8 cellular contexts compared by ENCODE assay signal in the genomic region with DNA sequence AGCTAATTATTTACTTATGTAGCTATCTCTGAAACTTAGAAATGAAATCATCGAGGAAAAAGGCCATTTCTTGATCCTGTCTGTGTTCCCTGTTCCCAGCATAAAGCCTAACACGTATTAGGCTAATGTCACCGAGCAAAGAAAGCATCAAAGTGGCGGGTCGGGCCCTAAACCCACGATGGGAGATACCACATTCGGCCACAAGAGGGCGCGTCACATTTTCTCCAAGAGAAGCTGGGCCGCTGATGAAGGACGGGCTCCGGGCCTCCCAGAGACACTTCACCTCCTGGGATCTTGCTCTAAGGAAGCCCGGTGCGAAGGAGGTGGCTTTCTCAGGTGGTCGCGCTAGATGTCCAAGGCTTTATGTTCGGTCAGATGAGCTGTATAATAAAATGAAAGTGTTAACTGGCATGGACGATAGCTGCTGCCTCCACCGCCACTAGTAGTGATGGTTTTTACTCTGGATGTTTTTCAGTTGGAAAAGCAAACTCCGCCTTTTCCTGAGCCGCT. TPM values are rescaled to one million over a fixed set of nuclear protein-coding genes. Genes with fewer than 3 reads are reported as not detected.
DNase-seq lines count a peak whose midpoint lies in the region; ATAC-seq and TF ChIP-seq lines count a peak whose summit lies in the region.

No MANE protein-coding gene starts in this region.

- H3K27me3 Mint-ChIP-seq in activated CD4-positive, alpha-beta T cell treated with anti-CD3 and anti-CD28 coated beads, Interleukin-2, amount 10 ng/mL, durations not matched to agents 24 days and 14 days, result no peaks in the 10 kb centered on the region
- H3K27me3 Mint-ChIP-seq in dendritic cell treated with granulocyte-macrophage colony-stimulating factor and Interleukin-4, amounts not matched to agents 40 ng/mL and 50 ng/mL, for 4 days, result peaks cover 10% of the 10 kb centered on the region

- intact Hi-C loops in activated CD4-positive, alpha-beta T cell treated with anti-CD3 and anti-CD28 coated beads, Interleukin-2, amount 10 ng/mL, durations not matched to agents 24 days and 14 days (cut with micrococcal nuclease), result loop anchor here (1.0 to 2.0 kb wide), 4 partner anchors 37 to 203 kb away; partner anchors contain the start of gene ITGA3
- intact Hi-C loops in dendritic cell treated with granulocyte-macrophage colony-stimulating factor and Interleukin-4, amounts not matched to agents 40 ng/mL and 50 ng/mL, for 4 days (cut with micrococcal nuclease), result loop anchor here (10.0 kb wide), 2 partner anchors 61 to 201 kb away; partner anchors contain the start of gene PPP1R9B

- H3K9me2 ChIP-seq in DOHH2 (replicated peaks; ENCODE audit: control insufficient read depth, low read length), result no peaks in the 10 kb centered on the region

- peak overlapping the region; percentile 46 for H3K27ac ChIP-seq in DOHH2 (ENCODE audit: low read depth, low read length)

- peak overlapping the region; percentile 99 for H3K4me2 ChIP-seq in DOHH2 (ENCODE audit: low read length)

- H3K27ac Mint-ChIP-seq in activated CD4-positive, alpha-beta T cell treated with anti-CD3 and anti-CD28 coated beads, Interleukin-2, amount 10 ng/mL, durations not matched to agents 24 days and 14 days, result peak overlapping the region; percentile 93
- H3K27ac Mint-ChIP-seq in dendritic cell treated with granulocyte-macrophage colony-stimulating factor and Interleukin-4, amounts not matched to agents 40 ng/mL and 50 ng/mL, for 4 days, result peak overlapping the region; percentile 93

- H3K9me3 Mint-ChIP-seq in activated CD4-positive, alpha-beta T cell treated with anti-CD3 and anti-CD28 coated beads, Interleukin-2, amount 10 ng/mL, durations not matched to agents 24 days and 14 days, result no peaks in the 10 kb centered on the region
- H3K9me3 Mint-ChIP-seq in dendritic cell treated with granulocyte-macrophage colony-stimulating factor and Interleukin-4, amounts not matched to agents 40 ng/mL and 50 ng/mL, for 4 days, result no peaks in the 10 kb centered on the region

- peak overlapping the region; percentile 83 for H3K4me3 ChIP-seq in DOHH2 (ENCODE audit: low read length)

- H3K4me3 Mint-ChIP-seq in activated CD4-positive, alpha-beta T cell treated with anti-CD3 and anti-CD28 coated beads, Interleukin-2, amount 10 ng/mL, durations not matched to agents 24 days and 14 days, result peak overlapping the region; percentile 89
- H3K4me3 Mint-ChIP-seq in dendritic cell treated with granulocyte-macrophage colony-stimulating factor and Interleukin-4, amounts not matched to agents 40 ng/mL and 50 ng/mL, for 4 days, result peak overlapping the region; percentile 93

- peak; percentile 37 for ATAC-seq in HG03342 (IDR thresholded peaks at IDR 0.05; ENCODE audit: unreplicated experiment)
- peak; percentile 75 for ATAC-seq in left lobe of liver
- no peak for ATAC-seq in HG02970 (IDR thresholded peaks at IDR 0.05; ENCODE audit: low FRiP score, unreplicated experiment)

- DNase-seq in NCI-H510A treated with DMSO at 0.1 percent for 48 hours (lab: John Stamatoyannopoulos, UW) (peak; percentile 96), left lobe of liver (ENCODE audit: low spot score) (peak; percentile 89)
- peak; percentile 96 for DNase-seq in activated CD4-positive, alpha-beta T cell treated with anti-CD3 and anti-CD28 coated beads, Interleukin-2, amount 10 ng/mL, durations not matched to agents 24 days and 14 days
- DNase-seq in stimulated activated CD4-positive, alpha-beta T cell treated with anti-CD3 and anti-CD28 coated beads, Interleukin-1b, Interleukin-23, amount 100 ng/mL, for 48 hours, result peak; percentile 87

- no peaks in the 10 kb centered on the region for H3K36me3 ChIP-seq in DOHH2 (ENCODE audit: control insufficient read depth, low read length)

- no peaks in the 10 kb centered on the region for H4K20me1 ChIP-seq in DOHH2 (ENCODE audit: control insufficient read depth, insufficient read depth, low read depth, low read length)

- no peaks in the 10 kb centered on the region for H3F3A ChIP-seq in DOHH2 (ENCODE audit: control insufficient read depth, insufficient read depth)

- peaks cover 2% of the 10 kb centered on the region for H3K36me3 Mint-ChIP-seq in activated CD4-positive, alpha-beta T cell treated with anti-CD3 and anti-CD28 coated beads, Interleukin-2, amount 10 ng/mL, durations not matched to agents 24 days and 14 days (ENCODE audit: low read depth)
- H3K36me3 Mint-ChIP-seq in dendritic cell treated with granulocyte-macrophage colony-stimulating factor and Interleukin-4, amounts not matched to agents 40 ng/mL and 50 ng/mL, for 4 days (ENCODE audit: low read depth), result peaks cover 28% of the 10 kb centered on the region

- H3K27me3 ChIP-seq in DOHH2 (ENCODE audit: control insufficient read depth, low read length), result no peaks in the 10 kb centered on the region

- H3K9me3 ChIP-seq in DOHH2 (ENCODE audit: control insufficient read depth, insufficient read depth, low read length), result no peaks in the 10 kb centered on the region

- peaks cover 20% of the 10 kb centered on the region for H3K4me1 ChIP-seq in DOHH2 (ENCODE audit: control insufficient read depth, low read length)

- peak; percentile 94 for TF ChIP-seq CTCF in DOHH2 (IDR thresholded peaks at IDR 0.05; ENCODE audit: low read depth, low read length, poor library complexity, severe bottlenecking)

- peaks cover 22% of the 10 kb centered on the region for H3K4me1 Mint-ChIP-seq in activated CD4-positive, alpha-beta T cell treated with anti-CD3 and anti-CD28 coated beads, Interleukin-2, amount 10 ng/mL, durations not matched to agents 24 days and 14 days
- peaks cover 43% of the 10 kb centered on the region for H3K4me1 Mint-ChIP-seq in dendritic cell treated with granulocyte-macrophage colony-stimulating factor and Interleukin-4, amounts not matched to agents 40 ng/mL and 50 ng/mL, for 4 days (ENCODE audit: low read depth)

- H3K79me2 ChIP-seq in DOHH2 (ENCODE audit: control insufficient read depth, low read length), result peaks cover 5% of the 10 kb centered on the region

RNA-seq across cellular contexts. Expression of gene PDK2, which starts 0.9 kb away (rescaled TPM):
- total RNA-seq in activated CD4-positive, alpha-beta T cell treated with anti-CD3 and anti-CD28 coated beads, Interleukin-2, amount 10 ng/mL, durations not matched to agents 24 days and 14 days, result 10.9 and 11.8 TPM in 2 replicates
- total RNA-seq in left lobe of liver, result 52.0 TPM

RNA-seq across cellular contexts. Expression of gene SAMD14, which starts 35.7 kb away (rescaled TPM):
- total RNA-seq in activated CD4-positive, alpha-beta T cell treated with anti-CD3 and anti-CD28 coated beads, Interleukin-2, amount 10 ng/mL, durations not matched to agents 24 days and 14 days, result 1.0 and 1.2 TPM in 2 replicates
- total RNA-seq in left lobe of liver, result 1.9 TPM

RNA-seq across cellular contexts. Expression of gene ITGA3, which starts 38.4 kb away (rescaled TPM):
- 14.5 and 15.0 TPM in 2 replicates for total RNA-seq in activated CD4-positive, alpha-beta T cell treated with anti-CD3 and anti-CD28 coated beads, Interleukin-2, amount 10 ng/mL, durations not matched to agents 24 days and 14 days
- total RNA-seq in left lobe of liver, result 2.7 TPM

RNA-seq across cellular contexts. Expression of gene PPP1R9B, which starts 56.2 kb away (rescaled TPM):
- total RNA-seq in activated CD4-positive, alpha-beta T cell treated with anti-CD3 and anti-CD28 coated beads, Interleukin-2, amount 10 ng/mL, durations not matched to agents 24 days and 14 days, result 90.1 and 91.3 TPM in 2 replicates
- 18.1 TPM for total RNA-seq in left lobe of liver
